Comparison of ENCODE assay signal across 25 cellular contexts in the genomic region with DNA sequence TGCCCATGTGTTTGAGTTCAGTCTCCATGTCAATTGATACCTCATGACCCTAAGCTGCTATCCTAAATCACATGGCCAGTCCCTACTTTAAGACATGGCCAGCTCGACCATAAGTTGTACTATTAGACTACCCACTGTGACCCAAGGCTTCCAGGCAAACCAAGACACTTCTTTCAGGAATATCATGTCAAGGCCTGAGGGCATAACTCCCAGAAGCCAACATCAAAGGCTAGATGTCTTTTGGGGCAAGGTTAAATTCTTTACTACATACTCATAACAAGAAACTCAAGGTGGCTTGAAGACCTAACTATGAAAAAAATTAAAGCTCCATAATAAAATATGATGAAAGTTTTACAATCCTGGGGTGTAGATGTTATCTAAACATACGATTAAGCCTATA.
DNase-seq lines count a peak whose midpoint lies in the region; ATAC-seq, FAIRE-seq and TF ChIP-seq lines count a peak whose summit lies in the region.
"Had no signal": no experiment of that assay in that cellular context is flagged by ENCODE, and none has a peak within 500 bp of the region (broad histone marks: within the 10 kb centered on the region; RNA-seq: fewer than 3 reads in every experiment).

No MANE protein-coding gene starts in this region.

- no peaks in the 10 kb centered on the region for H3K36me3 Mint-ChIP-seq in nephron progenitor cell (ENCODE audit: low read depth)
- H3K36me3 Mint-ChIP-seq in T-helper 2 cell treated with Interferon-gamma antibody and Interleukin-4, amounts not matched to agents 5 μg/mL and 100 μg/mL, for 36 hours (ENCODE audit: low read depth): no peaks in the 10 kb centered on the region
- H3K36me3 Mint-ChIP-seq: CD14-positive monocyte; CD8-positive, alpha-beta memory T cell had no signal

- H3K36me3 ChIP-seq in HCT116 (ENCODE audit: control insufficient read depth in 1 of 2, insufficient read depth in 2 of 2, low read length in 2 of 2) (no peaks in the 10 kb centered on the region), SK-N-MC (ENCODE audit: insufficient read depth, low read length) (no peaks in the 10 kb centered on the region), SK-N-SH (replicated peaks in 1 of 2; ENCODE audit: control insufficient read depth in 1 of 2, insufficient read depth in 2 of 2, low read length in 1 of 2) (no peaks in the 10 kb centered on the region)
- H3K36me3 ChIP-seq: BE2C; BLaER1 treated with 17β-estradiol and CSF1 and Interleukin-3, amounts not matched to agents 10 nM and 100 nM had no signal

- TF ChIP-seq CTCF in HCT116 (IDR thresholded peaks at IDR 0.05 in 2 of 3, conservative IDR thresholded peaks at IDR 0.05 in 1 of 3; ENCODE audit: borderline replicate concordance in 1 of 3, insufficient read depth in 1 of 3, low read depth in 2 of 3, low read length in 2 of 3) (no peak), nephron progenitor cell (IDR thresholded peaks at IDR 0.05) (no peak), SK-N-SH (IDR thresholded peaks at IDR 0.05) (no peak)

- H3F3A ChIP-seq in SK-N-SH (replicated peaks; ENCODE audit: insufficient read depth): no peaks in the 10 kb centered on the region

- TF ChIP-seq POLR2A in HCT116 (IDR thresholded peaks at IDR 0.05; ENCODE audit: borderline replicate concordance, extremely low read depth, insufficient read depth, insufficient read length): no peak

- intact Hi-C loops in HCT116 (cut with micrococcal nuclease): no loop called here

- H3K9me3 Mint-ChIP-seq in nephron progenitor cell: peaks cover 25% of the 10 kb centered on the region
- no peaks in the 10 kb centered on the region for H3K9me3 Mint-ChIP-seq in T-helper 2 cell treated with Interferon-gamma antibody and Interleukin-4, amounts not matched to agents 5 μg/mL and 100 μg/mL, for 36 hours
- H3K9me3 Mint-ChIP-seq: CD4-positive, alpha-beta T cell; CD8-positive, alpha-beta memory T cell had no signal

- H3K9me2 ChIP-seq in HCT116 (ENCODE audit: insufficient read depth) (no peaks in the 10 kb centered on the region), SK-N-SH (no peaks in the 10 kb centered on the region)

- POLR2A ChIA-PET in HCT116 (lab: Charles Lee) (no interaction called here), SK-N-SH (lab: Yijun Ruan, JAX) (no interaction called here)

- no peak for TF ChIP-seq EP300 in SK-N-SH (IDR thresholded peaks at IDR 0.05; ENCODE audit: borderline replicate concordance in 1 of 2, low read depth in 1 of 2, low read length in 1 of 2)

- H3K4me3 ChIP-seq in HCT116 (replicated peaks in 1 of 2; ENCODE audit: low read depth in 1 of 2, low read length in 2 of 2) (no peak overlapping the region), SK-N-MC (no peak overlapping the region), SK-N-SH (ENCODE audit: low read depth in 2 of 2, low read length in 1 of 2) (no peak overlapping the region)
- H3K4me3 ChIP-seq: A549; BLaER1 treated with 17β-estradiol and CSF1 and Interleukin-3, amounts not matched to agents 10 nM and 100 nM; GM23338 had no signal

- H3K27ac ChIP-seq in HCT116 (ENCODE audit: low read depth, low read length) (no peak overlapping the region), SK-N-MC (peak overlapping the region; percentile 30; the same call in 1 of the 2 replicates), SK-N-SH (ENCODE audit: low read depth in 2 of 2, low read length in 1 of 2) (no peak overlapping the region)
- H3K27ac ChIP-seq: A549; BLaER1 treated with 17β-estradiol and CSF1 and Interleukin-3, amounts not matched to agents 10 nM and 100 nM had no signal

- no TSS peak for BruUV-seq in HCT116 (replicated peaks; lab: Mats Ljungman, UMichigan)

- H3K9ac ChIP-seq in HCT116 (ENCODE audit: low read length) (no peak overlapping the region), SK-N-MC (ENCODE audit: insufficient read length) (no peak overlapping the region), SK-N-SH (no peak overlapping the region)
- H3K9ac ChIP-seq: BLaER1 treated with 17β-estradiol and CSF1 and Interleukin-3, amounts not matched to agents 10 nM and 100 nM had no signal

- no peak for ATAC-seq in HCT116
- ATAC-seq: A549, GM23338 had no signal

- TF ChIP-seq RAD21 in HCT116 (IDR thresholded peaks at IDR 0.05; ENCODE audit: low read depth) (no peak), SK-N-SH (IDR thresholded peaks at IDR 0.05; ENCODE audit: low read length) (no peak)

- peaks cover 0 to 8% of the 10 kb centered on the region in 2 experiments; a peak in 2 of 4 replicates for H3K4me1 ChIP-seq in HCT116 (ENCODE audit: control insufficient read depth in 1 of 2, insufficient read depth in 2 of 2, low read length in 2 of 2)
- H3K4me1 ChIP-seq in SK-N-SH (ENCODE audit: control insufficient read depth in 1 of 2, insufficient read depth in 2 of 2, low read depth in 1 of 2, low read length in 1 of 2): peaks cover 0 to 33% of the 10 kb centered on the region in 2 experiments; a peak in 2 of 4 replicates
- H3K4me1 ChIP-seq: BE2C; BLaER1 treated with 17β-estradiol and CSF1 and Interleukin-3, amounts not matched to agents 10 nM and 100 nM had no signal

- H3K79me2 ChIP-seq in HCT116 (ENCODE audit: insufficient read depth, low read length): no peaks in the 10 kb centered on the region
- H3K79me2 ChIP-seq in SK-N-SH (ENCODE audit: insufficient read depth): no peaks in the 10 kb centered on the region

- no peak overlapping the region for H3K27ac Mint-ChIP-seq in nephron progenitor cell
- H3K27ac Mint-ChIP-seq in T-helper 2 cell treated with Interferon-gamma antibody and Interleukin-4, amounts not matched to agents 5 μg/mL and 100 μg/mL, for 36 hours: no peak overlapping the region
- H3K27ac Mint-ChIP-seq: CD14-positive monocyte; CD4-positive, alpha-beta T cell; CD8-positive, alpha-beta memory T cell; GM23338; H9; HFFc6 had no signal

- no peak for FAIRE-seq in urothelium cell line (lab: Jason Lieb, UNC)
- FAIRE-seq: A549, D721Med, GM12891, GM18507 had no signal

- no peak for DNase-seq in HCT116 (ENCODE audit: low read depth, low spot score)
- peak; percentile 88 for DNase-seq in M059J (ENCODE audit: low read depth)
- DNase-seq in SK-N-MC (ENCODE audit: low read depth, low spot score): no peak
- no peak for DNase-seq in nephron progenitor cell
- DNase-seq in urothelium cell line (ENCODE audit: low spot score): no peak
- no peak for DNase-seq in T-helper 2 cell treated with Interferon-gamma antibody and Interleukin-4, amounts not matched to agents 5 μg/mL and 100 μg/mL, for 36 hours (ENCODE audit: low spot score)
- no peak for DNase-seq in SK-N-SH
- DNase-seq: 8988T; ACHN; AML-193; BE2C; CD4-positive, alpha-beta T cell; CD8-positive, alpha-beta memory T cell; DMS 273 treated with DMSO at 0.1 percent for 48 hours; DMS79; GF-D8; H9; HFFc6 had no signal

- H3K27me3 Mint-ChIP-seq in nephron progenitor cell (ENCODE audit: low read depth, poor library complexity): peaks cover 25% of the 10 kb centered on the region
- H3K27me3 Mint-ChIP-seq in T-helper 2 cell treated with Interferon-gamma antibody and Interleukin-4, amounts not matched to agents 5 μg/mL and 100 μg/mL, for 36 hours (ENCODE audit: low read depth): peaks cover 9% of the 10 kb centered on the region

- H2AFZ ChIP-seq in HCT116 (ENCODE audit: low read depth, low read length, poor library complexity, severe bottlenecking) (no peak overlapping the region), SK-N-SH (ENCODE audit: low read depth) (no peak overlapping the region)
- H2AFZ ChIP-seq: GM23338 had no signal

- H4K20me1 ChIP-seq in HCT116 (ENCODE audit: insufficient read depth) (no peaks in the 10 kb centered on the region), SK-N-SH (ENCODE audit: insufficient read depth) (no peaks in the 10 kb centered on the region)
- H4K20me1 ChIP-seq: BLaER1 treated with 17β-estradiol and CSF1 and Interleukin-3, amounts not matched to agents 10 nM and 100 nM had no signal

- WGBS in SK-N-SH (ENCODE audit: low lambda C conversion rate): 40% methylated on average over 2 of the region's 2 CpGs

- H3K4me3 Mint-ChIP-seq in nephron progenitor cell: no peak overlapping the region
- no peak overlapping the region for H3K4me3 Mint-ChIP-seq in T-helper 2 cell treated with Interferon-gamma antibody and Interleukin-4, amounts not matched to agents 5 μg/mL and 100 μg/mL, for 36 hours
- H3K4me3 Mint-ChIP-seq: CD14-positive monocyte; CD4-positive, alpha-beta T cell; CD8-positive, alpha-beta memory T cell; GM23338; H9; HFFc6 had no signal

- H3K9me3 ChIP-seq in HCT116 (ENCODE audit: control insufficient read depth in 1 of 2, insufficient read depth in 1 of 2, low read depth in 1 of 2, low read length in 2 of 2): no peaks in the 10 kb centered on the region
- no peaks in the 10 kb centered on the region for H3K9me3 ChIP-seq in SK-N-MC (ENCODE audit: low read depth, low read length)
- no peaks in the 10 kb centered on the region for H3K9me3 ChIP-seq in SK-N-SH
- H3K9me3 ChIP-seq: BE2C had no signal

- H3K4me1 Mint-ChIP-seq in nephron progenitor cell: peaks cover 47% of the 10 kb centered on the region
- no peaks in the 10 kb centered on the region for H3K4me1 Mint-ChIP-seq in T-helper 2 cell treated with Interferon-gamma antibody and Interleukin-4, amounts not matched to agents 5 μg/mL and 100 μg/mL, for 36 hours (ENCODE audit: low read depth)
- H3K4me1 Mint-ChIP-seq: CD14-positive monocyte; CD8-positive, alpha-beta memory T cell had no signal

- 0 out of 2 replicates have a peak overlapping the region, but pooled peaks have one; percentile 16 for H3K4me2 ChIP-seq in HCT116 (ENCODE audit: low read length)
- H3K4me2 ChIP-seq in SK-N-SH: no peak overlapping the region
- H3K4me2 ChIP-seq: A549; BLaER1 treated with 17β-estradiol and CSF1 and Interleukin-3, amounts not matched to agents 10 nM and 100 nM; GM23338 had no signal

- RAD21 ChIA-PET in HCT116 (lab: Charles Lee; ENCODE audit: low non-redundant PET in 1 of 2, low total read pairs in 2 of 2, uncharacterized antibody in 2 of 2, unreplicated experiment in 2 of 2): no interaction called here

- CTCF ChIA-PET in HCT116 (lab: Charles Lee) (no interaction called here), SK-N-SH (lab: Yijun Ruan, JAX) (no interaction called here)

- no peaks in the 10 kb centered on the region; the same call in 1 of the 2 replicates for H3K27me3 ChIP-seq in HCT116 (ENCODE audit: insufficient read depth, low read length)
- no peaks in the 10 kb centered on the region for H3K27me3 ChIP-seq in SK-N-SH (ENCODE audit: insufficient read depth)
- H3K27me3 ChIP-seq: BLaER1 treated with 17β-estradiol and CSF1 and Interleukin-3, amounts not matched to agents 10 nM and 100 nM had no signal

TF ChIP-seq in HCT116, 20 proteins besides CTCF, POLR2A, EP300 and RAD21:
- TF ChIP-seq JUND (IDR thresholded peaks at IDR 0.05): no peak
- peak; percentile 61 for TF ChIP-seq TCF7L2 (IDR thresholded peaks at IDR 0.05; ENCODE audit: borderline replicate concordance, extremely low read depth, insufficient read depth, insufficient read length)
- TF ChIP-seq SRF (IDR thresholded peaks at IDR 0.05; ENCODE audit: low read depth): no peak
- TF ChIP-seq ZFX (IDR thresholded peaks at IDR 0.05): no peak
